Comparison of ENCODE assay signal across 22 cellular contexts in the genomic region with DNA sequence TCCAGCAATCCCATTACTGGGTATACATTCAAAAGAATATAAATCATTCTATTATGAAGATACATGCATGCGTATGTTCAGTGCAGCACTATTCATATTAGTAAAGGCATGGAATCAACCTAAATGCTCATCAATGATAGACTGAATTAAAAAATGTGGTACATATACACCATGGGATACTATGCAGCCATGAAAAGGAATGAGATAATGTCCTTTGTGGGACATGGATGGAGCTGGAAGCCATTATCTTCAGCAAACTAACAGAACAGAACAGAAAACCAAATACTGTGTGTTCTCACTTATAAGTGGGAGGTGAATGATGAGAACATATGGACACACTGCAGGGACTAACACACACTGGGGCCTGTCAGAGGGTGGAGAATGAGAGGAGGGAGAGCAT.
A peak's percentile ranks its signal among the peaks of the same experiment; 100 is the strongest.
DNase-seq lines count a peak whose midpoint lies in the region; ATAC-seq, FAIRE-seq and TF ChIP-seq lines count a peak whose summit lies in the region.
"Had no signal": no experiment of that assay in that cellular context is flagged by ENCODE, and none has a peak within 500 bp of the region (broad histone marks: within the 10 kb centered on the region; RNA-seq: fewer than 3 reads in every experiment).

No MANE protein-coding gene starts in this region.

- TF ChIP-seq EP300 in K562 (IDR thresholded peaks at IDR 0.05; ENCODE audit: low read length), result no peak

- TF ChIP-seq CTCF in CD8-positive, alpha-beta T cell (IDR thresholded peaks at IDR 0.05), result no peak
- no peak for TF ChIP-seq CTCF in K562 (IDR thresholded peaks at IDR 0.05 in 2 of 3, conservative IDR thresholded peaks at IDR 0.05 in 1 of 3; ENCODE audit: insufficient read depth in 2 of 3, low read depth in 1 of 3, low read length in 3 of 3)

- H3K27me3 Mint-ChIP-seq in CD8-positive, alpha-beta T cell (ENCODE audit: low read depth), result no peaks in the 10 kb centered on the region
- H3K27me3 Mint-ChIP-seq: CD4-positive, alpha-beta memory T cell; CD4-positive, CD25-positive, alpha-beta regulatory T cell had no signal

- no peak overlapping the region for H3K4me3 Mint-ChIP-seq in CD8-positive, alpha-beta T cell
- H3K4me3 Mint-ChIP-seq: CD14-positive monocyte; CD4-positive, alpha-beta memory T cell; CD4-positive, CD25-positive, alpha-beta regulatory T cell had no signal

- H3K9me1 ChIP-seq in K562 (ENCODE audit: control insufficient read depth, insufficient read depth, low read length), result no peaks in the 10 kb centered on the region

- no peaks in the 10 kb centered on the region for H3K4me1 ChIP-seq in CD8-positive, alpha-beta T cell (ENCODE audit: insufficient read depth, low read length)
- no peaks in the 10 kb centered on the region for H3K4me1 ChIP-seq in K562 (replicated peaks in 1 of 2; ENCODE audit: control insufficient read depth in 2 of 2, insufficient read depth in 2 of 2, low read length in 2 of 2)
- H3K4me1 ChIP-seq: BLaER1, Caco-2 had no signal

- H3K4me2 ChIP-seq in K562 (ENCODE audit: insufficient read depth, low read length), result no peak overlapping the region
- H3K4me2 ChIP-seq: BLaER1 had no signal

- intact Hi-C loops in CD8-positive, alpha-beta T cell (cut with DNase I, micrococcal nuclease), result loop anchor here in 1 of 2 experiments (2.0 kb wide), 1 partner anchor 13 kb away; no protein-coding TSS in a partner anchor
- intact Hi-C loops in K562 (cut with micrococcal nuclease), result no loop called here

- TF ChIP-seq POLR2A in H54 (IDR thresholded peaks at IDR 0.05; ENCODE audit: low read depth, low read length), result no peak
- TF ChIP-seq POLR2A in K562 (conservative IDR thresholded peaks at IDR 0.05), result no peak

- H3K9me3 Mint-ChIP-seq in CD8-positive, alpha-beta T cell, result peaks cover 51% of the 10 kb centered on the region

- H3K4me1 Mint-ChIP-seq in CD8-positive, alpha-beta T cell (ENCODE audit: low read depth), result no peaks in the 10 kb centered on the region
- H3K4me1 Mint-ChIP-seq: CD14-positive monocyte; CD4-positive, alpha-beta memory T cell; CD4-positive, CD25-positive, alpha-beta regulatory T cell had no signal

- H3K27ac Mint-ChIP-seq in CD8-positive, alpha-beta T cell, result peak overlapping the region; percentile 34
- H3K27ac Mint-ChIP-seq: CD4-positive, alpha-beta memory T cell; CD4-positive, CD25-positive, alpha-beta regulatory T cell had no signal

- H2AFZ ChIP-seq in K562 (ENCODE audit: low read depth, low read length), result no peak overlapping the region

- ATAC-seq in CD8-positive, alpha-beta T cell, result no peak
- ATAC-seq in K562 (no peak), HG03571 (IDR thresholded peaks at IDR 0.05; ENCODE audit: unreplicated experiment) (no peak)

- BruUV-seq in K562 (replicated peaks; lab: Mats Ljungman, UMichigan), result no TSS peak

- no peaks in the 10 kb centered on the region for H3K9me3 ChIP-seq in CD8-positive, alpha-beta T cell (ENCODE audit: low read length)
- no peaks in the 10 kb centered on the region for H3K9me3 ChIP-seq in K562 (replicated peaks; ENCODE audit: control insufficient read depth, insufficient read depth, low read depth, low read length)
- H3K9me3 ChIP-seq: Caco-2 had no signal

- no peaks in the 10 kb centered on the region for H3K79me2 ChIP-seq in K562 (ENCODE audit: control insufficient read depth, insufficient read depth, low read length)

- no peak overlapping the region for H3K9ac ChIP-seq in K562 (ENCODE audit: insufficient read depth in 1 of 2, low read depth in 2 of 2, low read length in 2 of 2)
- H3K9ac ChIP-seq: BLaER1 had no signal

- H3K27me3 ChIP-seq in CD8-positive, alpha-beta T cell (ENCODE audit: insufficient read depth, low read length), result no peaks in the 10 kb centered on the region
- H3K27me3 ChIP-seq in K562 (ENCODE audit: control insufficient read depth in 2 of 2, insufficient read depth in 2 of 2, low read length in 2 of 2), result no peaks in the 10 kb centered on the region
- H3K27me3 ChIP-seq: BE2C, BLaER1 had no signal

- no peak overlapping the region for H3K27ac ChIP-seq in CD8-positive, alpha-beta T cell (ENCODE audit: low read depth, low read length)
- H3K27ac ChIP-seq in K562 (ENCODE audit: extremely low read depth, low read depth, low read length), result no peak overlapping the region
- H3K27ac ChIP-seq: BLaER1 had no signal

- CTCF ChIA-PET in CD8-positive, alpha-beta T cell (lab: Charles Lee), result no interaction called here
- CTCF ChIA-PET in K562 (lab: Yijun Ruan, JAX; ENCODE audit: low intra/inter-chr PET ratio), result no interaction called here

- FAIRE-seq in H54 (lab: Jason Lieb, UNC) (peak; percentile 30), K562 (lab: Jason Lieb, UNC) (no peak), RCC 7860 (lab: Jason Lieb, UNC) (no peak)
- FAIRE-seq: A204.1, D721Med, G401.6, GM12891, GM19239 had no signal

- no peak for TF ChIP-seq RAD21 in K562 (CRISPR knock-in tag; conservative IDR thresholded peaks at IDR 0.05 in 1 of 2, IDR thresholded peaks at IDR 0.05 in 1 of 2)

- no peaks in the 10 kb centered on the region for H3K36me3 ChIP-seq in CD8-positive, alpha-beta T cell (ENCODE audit: insufficient read depth, low read length)
- H3K36me3 ChIP-seq in K562 (ENCODE audit: control insufficient read depth, insufficient read depth, low read length), result no peaks in the 10 kb centered on the region
- H3K36me3 ChIP-seq: BE2C, BLaER1 had no signal

- 7% methylated on average over 1 of the region's 1 CpG for WGBS in K562 (ENCODE audit: insufficient coverage, low coverage, missing lambda C conversion rate)

- H3K4me3 ChIP-seq in CD8-positive, alpha-beta T cell (ENCODE audit: low read depth, low read length), result no peak overlapping the region
- no peak overlapping the region for H3K4me3 ChIP-seq in K562
- H3K4me3 ChIP-seq: BLaER1 had no signal

- POLR2A ChIA-PET in CD8-positive, alpha-beta T cell (lab: Charles Lee), result no interaction called here
- POLR2A ChIA-PET in K562 (lab: Yijun Ruan, JAX), result interaction anchor here (0.7 kb wide), 1 partner anchor 10 kb away, joined by 3 read pairs; no protein-coding TSS in a partner anchor

- no peak for DNase-seq in CD8-positive, alpha-beta T cell
- DNase-seq in H54 (ENCODE audit: insufficient read length, low spot score), result no peak
- DNase-seq in K562 (ENCODE audit: extremely low read depth in 1 of 4, low spot score in 3 of 4), result no peak
- no peak for DNase-seq in RCC 7860 (ENCODE audit: low spot score)
- DNase-seq: 8988T; ACHN; BE2C; C1 segment of cervical spinal cord; Caco-2; Calu3; CD4-positive, alpha-beta memory T cell; CD4-positive, CD25-positive, alpha-beta regulatory T cell; DMS79 treated with DMSO at 0.1 percent for 48 hours; GF-D8 had no signal

- in situ Hi-C loops in K562 (cut with MboI), result no loop called here

- H4K20me1 ChIP-seq in K562 (replicated peaks; ENCODE audit: control insufficient read depth, insufficient read depth, low read length), result no peaks in the 10 kb centered on the region
- H4K20me1 ChIP-seq: BLaER1 had no signal

- peaks cover 47% of the 10 kb centered on the region for H3K36me3 Mint-ChIP-seq in CD8-positive, alpha-beta T cell

TF ChIP-seq in K562, 482 proteins besides CTCF, POLR2A, EP300 and RAD21:
- TF ChIP-seq ZNF146 (CRISPR knock-in tag; IDR thresholded peaks at IDR 0.05; ENCODE audit: unreplicated experiment) (peak; percentile 50), NCOA1 (IDR thresholded peaks at IDR 0.05; ENCODE audit: low read depth) (no peak)
